Comparison of ENCODE assay signal across 8 cellular contexts in the genomic region with DNA sequence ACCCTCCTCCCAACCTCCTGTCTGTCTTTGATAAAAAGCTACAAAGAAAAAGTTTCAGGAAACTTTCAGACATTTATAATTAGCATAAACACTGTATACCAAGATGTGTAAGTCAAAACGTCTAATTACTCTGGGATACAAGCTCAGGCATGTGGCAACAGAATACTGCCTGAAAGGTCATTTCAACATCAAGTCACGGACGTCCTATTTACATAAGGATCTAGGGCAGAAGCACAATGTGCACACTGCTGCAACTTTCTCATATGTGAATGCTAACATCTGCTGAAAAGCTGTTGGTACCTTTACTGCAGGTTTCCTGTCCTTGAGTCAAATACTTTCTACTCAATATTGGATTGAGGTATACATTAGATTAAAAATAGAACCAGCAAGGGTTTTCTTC. TPM values are rescaled to one million over a fixed set of nuclear protein-coding genes. Genes with fewer than 3 reads are reported as not detected.
DNase-seq lines count a peak whose midpoint lies in the region; ATAC-seq, FAIRE-seq and TF ChIP-seq lines count a peak whose summit lies in the region.

No MANE protein-coding gene starts in this region.

- FAIRE-seq in H1 (lab: Jason Lieb, UNC), result no peak

- H3K4me3 ChIP-seq in H1 (ENCODE audit: extremely low read depth in 1 of 4, insufficient read depth in 2 of 4, low read depth in 3 of 4, low read length in 4 of 4), result no peak overlapping the region

- H4K20me1 ChIP-seq in H1 (replicated peaks in 1 of 2; ENCODE audit: control insufficient read depth in 1 of 2, insufficient read depth in 2 of 2, low read length in 2 of 2), result no peaks in the 10 kb centered on the region

- H3K36me3 ChIP-seq in H1 (ENCODE audit: control insufficient read depth in 2 of 4, insufficient read depth in 4 of 4, low read length in 3 of 4), result no peaks in the 10 kb centered on the region

- no peak overlapping the region for H4K8ac ChIP-seq in H1 (ENCODE audit: extremely low read depth, insufficient read depth, low read length)

- TF ChIP-seq CTCF in H1 (IDR thresholded peaks at IDR 0.05; ENCODE audit: control extremely low read depth in 1 of 3, insufficient read depth in 1 of 3, low read depth in 1 of 3, low read length in 3 of 3), result no peak

- TF ChIP-seq RAD21 in H1 (IDR thresholded peaks at IDR 0.05 in 1 of 2, conservative IDR thresholded peaks at IDR 0.05 in 1 of 2; ENCODE audit: low read depth in 2 of 2, low read length in 2 of 2), result no peak

- H3K4me1 ChIP-seq in H1 (replicated peaks in 1 of 4; ENCODE audit: control insufficient read depth in 3 of 4, insufficient read depth in 4 of 4, low read length in 3 of 4), result no peaks in the 10 kb centered on the region; a peak in 1 of 7 replicates

- no peak for TF ChIP-seq EP300 in H1 (IDR thresholded peaks at IDR 0.05; ENCODE audit: borderline replicate concordance in 1 of 2, low read depth in 2 of 2, low read length in 2 of 2)

- 86% methylated on average over 3 of the region's 3 CpGs; no CpG with 5 or more reads in 1 of the 2 experiments for WGBS in H1 (ENCODE audit: extremely low coverage in 1 of 2, insufficient coverage in 1 of 2, insufficient read length in 1 of 2, insufficient replicate concordance in 2 of 2, low coverage in 1 of 2, low lambda C conversion rate in 2 of 2, missing lambda C conversion rate in 1 of 2), 2 experiments

- H3K27me3 Mint-ChIP-seq in activated CD4-positive, alpha-beta T cell treated with anti-CD3 and anti-CD28 coated beads, Interleukin-2, amount 10 ng/mL, durations not matched to agents 7 days and 5 days, result no peaks in the 10 kb centered on the region

- H2BK15ac ChIP-seq in H1 (ENCODE audit: low read length), result no peak overlapping the region

- no peak overlapping the region for H2AFZ ChIP-seq in H1 (ENCODE audit: low read length)

- peak overlapping the region; percentile 35 for H4K91ac ChIP-seq in H1 (replicated peaks; ENCODE audit: insufficient read length, low read length)

- no peaks in the 10 kb centered on the region for H3K79me1 ChIP-seq in H1 (ENCODE audit: low read depth, low read length)

- no peak overlapping the region for H3K4me2 ChIP-seq in H1 (ENCODE audit: insufficient read depth in 1 of 2, low read depth in 2 of 2, low read length in 2 of 2)

- TF ChIP-seq POLR2A in H1 (IDR thresholded peaks at IDR 0.05; ENCODE audit: control extremely low read depth in 1 of 2, low read depth in 2 of 2, low read length in 2 of 2), result no peak

- no peaks in the 10 kb centered on the region for H3K9me3 ChIP-seq in H1 (ENCODE audit: insufficient read depth in 2 of 2, low read depth in 1 of 2, low read length in 1 of 2)

- H3K4me1 Mint-ChIP-seq in activated CD4-positive, alpha-beta T cell treated with anti-CD3 and anti-CD28 coated beads, Interleukin-2, amount 10 ng/mL, durations not matched to agents 7 days and 5 days, result peaks cover 43% of the 10 kb centered on the region

- no peaks in the 10 kb centered on the region for H3K27me3 ChIP-seq in H1 (replicated peaks in 1 of 4; ENCODE audit: control insufficient read depth in 3 of 4, extremely low read depth in 1 of 4, insufficient read depth in 3 of 4, low read length in 3 of 4)

- H3K23ac ChIP-seq in H1 (ENCODE audit: insufficient read length), result no peak overlapping the region

- CTCF ChIA-PET in H1 (lab: Charles Lee; ENCODE audit: partially characterized antibody), result interaction anchor here (0.6 to 0.9 kb wide), 2 partner anchors 10 to 12 kb away, joined by 3 read pairs; no protein-coding TSS in a partner anchor
- CTCF ChIA-PET in activated CD4-positive, alpha-beta T cell treated with anti-CD3 and anti-CD28 coated beads, Interleukin-2, amount 10 ng/mL, durations not matched to agents 7 days and 5 days (lab: Charles Lee), result interaction anchor here (0.8 to 3.6 kb wide), 3 partner anchors 10 to 37 kb away, joined by 3 to 18 read pairs (median 3); a partner anchor contains a TSS

- no peak overlapping the region for H2BK5ac ChIP-seq in H1 (ENCODE audit: low read depth, low read length)

- POLR2A ChIA-PET in H1 (lab: Charles Lee; ENCODE audit: partially characterized antibody), result interaction anchor here (1.2 kb wide), 1 partner anchor 24 kb away, joined by 3 read pairs; no protein-coding TSS in a partner anchor
- POLR2A ChIA-PET in activated CD4-positive, alpha-beta T cell treated with anti-CD3 and anti-CD28 coated beads, Interleukin-2, amount 10 ng/mL, durations not matched to agents 7 days and 5 days (lab: Charles Lee), result no interaction called here

- no peak overlapping the region for H2BK20ac ChIP-seq in H1 (ENCODE audit: low read length)

- no peak overlapping the region for H4K5ac ChIP-seq in H1 (ENCODE audit: insufficient read length, low read depth, low read length)

- DNase-seq in NCI-H146 (lab: John Stamatoyannopoulos, UW), result peak; percentile 12
- no peak for DNase-seq in NCI-H146 treated with DMSO at 0.1 percent for 48 hours (lab: John Stamatoyannopoulos, UW; ENCODE audit: unreplicated experiment)
- DNase-seq in LHCN-M2 (ENCODE audit: low read depth), result peak; percentile 32
- no peak for DNase-seq in H1 (ENCODE audit: low read depth in 1 of 2, low spot score in 2 of 2)
- peak; percentile 37 for DNase-seq in renal cortical epithelial cell (ENCODE audit: low read depth)
- DNase-seq in DMS79 treated with DMSO at 0.1 percent for 48 hours (lab: John Stamatoyannopoulos, UW), result no peak
- DNase-seq in activated CD4-positive, alpha-beta T cell treated with anti-CD3 and anti-CD28 coated beads, Interleukin-2, amount 10 ng/mL, durations not matched to agents 7 days and 5 days, result no peak

- H3K27ac ChIP-seq in H1 (ENCODE audit: low read depth, low read length), result no peak overlapping the region

- H3K9ac ChIP-seq in H1 (replicated peaks in 1 of 4; ENCODE audit: extremely low read depth in 1 of 4, low read depth in 3 of 4, low read length in 3 of 4), result no peak overlapping the region

- no peaks in the 10 kb centered on the region for H3K79me2 ChIP-seq in H1 (ENCODE audit: control insufficient read depth in 1 of 2, insufficient read depth in 2 of 2, low read length in 2 of 2)

- no peak overlapping the region for H3K27ac Mint-ChIP-seq in activated CD4-positive, alpha-beta T cell treated with anti-CD3 and anti-CD28 coated beads, Interleukin-2, amount 10 ng/mL, durations not matched to agents 7 days and 5 days

- H2BK12ac ChIP-seq in H1 (ENCODE audit: low read depth, low read length), result no peak overlapping the region

- H3K4me3 Mint-ChIP-seq in activated CD4-positive, alpha-beta T cell treated with anti-CD3 and anti-CD28 coated beads, Interleukin-2, amount 10 ng/mL, durations not matched to agents 7 days and 5 days, result no peak overlapping the region

- H3K4ac ChIP-seq in H1 (replicated peaks; ENCODE audit: insufficient read length, low read depth, low read length), result no peak overlapping the region

- H3K36me3 Mint-ChIP-seq in activated CD4-positive, alpha-beta T cell treated with anti-CD3 and anti-CD28 coated beads, Interleukin-2, amount 10 ng/mL, durations not matched to agents 7 days and 5 days (ENCODE audit: low read depth), result no peaks in the 10 kb centered on the region

- no peak overlapping the region for H3K18ac ChIP-seq in H1 (ENCODE audit: extremely low read depth, low read length)

- H3K9me3 Mint-ChIP-seq in activated CD4-positive, alpha-beta T cell treated with anti-CD3 and anti-CD28 coated beads, Interleukin-2, amount 10 ng/mL, durations not matched to agents 7 days and 5 days, result no peaks in the 10 kb centered on the region

- H2AK5ac ChIP-seq in H1 (ENCODE audit: low read depth, low read length), result no peak overlapping the region

- H3K23me2 ChIP-seq in H1 (ENCODE audit: low read depth, low read length), result no peaks in the 10 kb centered on the region

- H3K14ac ChIP-seq in H1 (ENCODE audit: insufficient read length), result no peak overlapping the region

- H2BK120ac ChIP-seq in H1 (replicated peaks; ENCODE audit: low read depth, low read length), result no peak overlapping the region

- H3K56ac ChIP-seq in H1 (replicated peaks; ENCODE audit: insufficient read length, low read depth, low read length), result no peak overlapping the region

- no peak for ATAC-seq in GM18870 (IDR thresholded peaks at IDR 0.05; ENCODE audit: unreplicated experiment)

TF ChIP-seq in H1, 55 proteins besides CTCF, POLR2A, EP300 and RAD21:
- no peak for TF ChIP-seq MAFK (IDR thresholded peaks at IDR 0.05; ENCODE audit: low read depth, low read length)
- no peak for TF ChIP-seq GTF2F1 (IDR thresholded peaks at IDR 0.05; ENCODE audit: borderline replicate concordance, low read depth, low read length)
- no peak for TF ChIP-seq CREB1 (IDR thresholded peaks at IDR 0.05)

RNA-seq across cellular contexts. Expression of a gene that starts 36.9 kb away (rescaled TPM):
- total RNA-seq in LHCN-M2 (2014; rRNA removed) (76.3 and 84.1 TPM in 2 replicates), renal cortical epithelial cell (31.1 and 38.6 TPM in 2 replicates)
- polyA plus RNA-seq in LHCN-M2 (2012), result 38.7 TPM
- 21.7 and 29.4 TPM in 2 replicates for total RNA-seq in H1 (2021; fragmentation: NEBNext Ultra II Directional; extraction: Animal tissue kit (Norgen Biotek cat#: 25700))
- polyA plus RNA-seq in H1 (2011; rRNA removed), result 4.0 and 6.3 TPM in 2 replicates
- polyA plus RNA-seq in H1 (2011; cell fraction: cytosol; rRNA removed), result 7.1 TPM
- 13.8 TPM for polyA plus RNA-seq in H1 (2011; cell fraction: nucleus; rRNA removed)
- polyA plus RNA-seq in H1 (2012, experiment 1 of 2), result 7.5 to 11.3 TPM (median 7.8 TPM) in 4 replicates
- polyA plus RNA-seq in H1 (2012, experiment 2 of 2), result 1.0 TPM
- polyA plus RNA-seq in H1 (2013, experiment 1 of 2), result 16.5 TPM
- 14.7 TPM for polyA plus RNA-seq in H1 (2013, experiment 2 of 2)
- polyA minus RNA-seq in H1 (2011; rRNA and poly(A)+ RNA removed), result 23.0 and 24.2 TPM in 2 replicates
- 12.3 TPM for polyA minus RNA-seq in H1 (2011; cell fraction: cytosol; rRNA and poly(A)+ RNA removed)
- 79.7 TPM for polyA minus RNA-seq in H1 (2011; cell fraction: nucleus; rRNA and poly(A)+ RNA removed)
- 10 to 100 TPM; 12.5 to 14.7 TPM for total RNA-seq in activated CD4-positive, alpha-beta T cell treated with anti-CD3 and anti-CD28 coated beads, Interleukin-2, amount 10 ng/mL, durations not matched to agents 7 days and 5 days

Comparison
In these comparisons a context has a peak if more than half of its experiments do, and no peak if none do; other contexts are left out.
1. DNase-seq: peak in NCI-H146 (single experiment), LHCN-M2 (single experiment) and renal cortical epithelial cell (single experiment); none in NCI-H146 treated with DMSO at 0.1 percent for 48 hours (single experiment), H1 (0 of 2), DMS79 treated with DMSO at 0.1 percent for 48 hours (single experiment) and activated CD4-positive, alpha-beta T cell treated with anti-CD3 and anti-CD28 coated beads, Interleukin-2, amount 10 ng/mL, durations not matched to agents 7 days and 5 days (single experiment).